ENCODE assay signal across 7 cellular contexts in the genomic region with DNA sequence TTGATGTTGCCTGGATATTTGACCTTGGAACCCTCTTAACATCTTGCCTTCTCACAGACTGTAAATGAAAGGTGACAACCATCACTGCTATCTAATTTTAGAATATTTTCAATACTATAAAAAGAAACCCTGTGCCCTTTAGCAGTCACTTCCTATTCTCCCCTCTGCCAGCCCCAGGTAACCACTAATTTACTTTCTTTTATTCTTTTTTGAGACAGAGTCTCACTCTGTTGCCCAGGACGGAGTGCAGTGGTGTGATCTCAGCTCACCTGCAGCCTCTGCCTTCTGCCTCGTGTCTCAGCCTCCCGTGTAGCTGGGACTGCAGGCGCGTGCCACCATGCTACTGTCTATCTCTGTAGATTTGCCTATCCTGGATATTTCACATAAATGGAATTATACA.
"Had no signal": no experiment of that assay in that cellular context is flagged by ENCODE, and none has a peak within 500 bp of the region (broad histone marks: within the 10 kb centered on the region; RNA-seq: fewer than 3 reads in every experiment).

No MANE protein-coding gene starts in this region.

- H3K4me3 ChIP-seq: GM23248, K562 had no signal

- H3K4me3 Mint-ChIP-seq: H9 had no signal

- H3K27ac ChIP-seq: GM23248 had no signal

- H3K27ac Mint-ChIP-seq: H9 had no signal

- H3K9me3 Mint-ChIP-seq: H9 had no signal

- H3K9ac ChIP-seq: GM23248 had no signal

- FAIRE-seq: HTR-8/SVneo, K562 had no signal

- H2AFZ ChIP-seq: GM23248 had no signal

- DNase-seq: GM23248, GOT3, H9, HCEC 1CT, IMR-90 had no signal
